In genomic region chr11:80515097-80515496, GRCh38 we compare ENCODE assay signal across 17 cellular contexts.
DNase-seq lines count a peak whose midpoint lies in the region; ATAC-seq, FAIRE-seq and TF ChIP-seq lines count a peak whose summit lies in the region.
"Had no signal": no experiment of that assay in that cellular context is flagged by ENCODE, and none has a peak within 500 bp of the region (broad histone marks: within the 10 kb centered on the region; RNA-seq: fewer than 3 reads in every experiment).

No MANE protein-coding gene starts in this region.

- no peak for TF ChIP-seq POLR2A in GM12878 (IDR thresholded peaks at IDR 0.05; ENCODE audit: low read depth, low read length)

- H3K9me3 Mint-ChIP-seq in stimulated activated naive B cell treated with anti-CD40 and anti-IgM and Interleukin-4, amounts not matched to agents 10 μg/mL and 1 μg/mL and 100 μg/mL, for 72 hours = peaks cover 3 to 5% of the 10 kb centered on the region in 2 donors

- intact Hi-C loops in GM12878 (cut with micrococcal nuclease; ENCODE audit: unreplicated experiment) (no loop called here), A673 (cut with micrococcal nuclease; ENCODE audit: unreplicated experiment) (no loop called here)

- no peak for FAIRE-seq in GM12878 (lab: Jason Lieb, UNC)
- FAIRE-seq: GM12892, H54 had no signal

- TF ChIP-seq CTCF in GM12878 (IDR thresholded peaks at IDR 0.05 in 2 of 3, conservative IDR thresholded peaks at IDR 0.05 in 1 of 3; ENCODE audit: control insufficient read depth in 2 of 3, extremely low read depth in 1 of 3, insufficient read depth in 1 of 3, low read depth in 3 of 3, low read length in 3 of 3) (no peak), A673 (conservative IDR thresholded peaks at IDR 0.05; ENCODE audit: low read depth, low read length) (no peak)

- no peak overlapping the region for H3K4me3 Mint-ChIP-seq in stimulated activated naive B cell treated with anti-CD40 and anti-IgM and Interleukin-4, amounts not matched to agents 10 μg/mL and 1 μg/mL and 100 μg/mL, for 72 hours

- CTCF ChIA-PET in GM12878 (lab: Yijun Ruan, JAX) (no interaction called here), A673 (lab: Charles Lee) (no interaction called here)

- H3K27me3 ChIP-seq in GM12878 (replicated peaks in 1 of 2; ENCODE audit: control insufficient read depth in 2 of 2, insufficient read depth in 2 of 2, low read length in 1 of 2) (no peaks in the 10 kb centered on the region; a peak in 1 of 4 replicates), A673 (replicated peaks; ENCODE audit: insufficient read depth, low read depth, low read length, poor library complexity) (no peaks in the 10 kb centered on the region)
- H3K27me3 ChIP-seq: Peyer's patch had no signal

- BruUV-seq in GM12878 (replicated peaks; lab: Mats Ljungman, UMichigan) (no TSS peak), A673 (replicated peaks; lab: Mats Ljungman, UMichigan) (no TSS peak)

- WGBS in GM12878 (ENCODE audit: insufficient coverage, insufficient replicate concordance, low lambda C conversion rate, missing lambda C conversion rate) = 0% methylated on average over 1 of the region's 1 CpG

- no peaks in the 10 kb centered on the region for H3K36me3 Mint-ChIP-seq in stimulated activated naive B cell treated with anti-CD40 and anti-IgM and Interleukin-4, amounts not matched to agents 10 μg/mL and 1 μg/mL and 100 μg/mL, for 72 hours

- no peak for DNase-seq in GM12878 (ENCODE audit: low read depth, low spot score)
- no peak for DNase-seq in activated CD4-positive, alpha-beta T cell treated with anti-CD3 and anti-CD28 coated beads, Interleukin-2, amount 50 U/mL, for 1 hour
- DNase-seq in stimulated activated naive B cell treated with anti-CD40 and anti-IgM and Interleukin-4, amounts not matched to agents 10 μg/mL and 1 μg/mL and 100 μg/mL, for 72 hours = no peak
- DNase-seq in A673 (ENCODE audit: low spot score) = no peak
- DNase-seq: AML-193, Caco-2, NCI-H187 treated with DMSO at 0.1 percent for 48 hours, NCI-H2171 treated with DMSO at 0.1 percent for 48 hours, NCI-H774, Peyer's patch, SHP77 had no signal

- H3K4me3 ChIP-seq in GM12878 (no peak overlapping the region), A673 (ENCODE audit: low read depth, low read length, poor library complexity, severe bottlenecking) (no peak overlapping the region)
- H3K4me3 ChIP-seq: Peyer's patch had no signal

- peak; percentile 50 for ATAC-seq in GM18508 (IDR thresholded peaks at IDR 0.05; ENCODE audit: insufficient read depth, unreplicated experiment)
- ATAC-seq in GM21528 (IDR thresholded peaks at IDR 0.05; ENCODE audit: low FRiP score, unreplicated experiment) = peak; percentile 52
- ATAC-seq in HG03175 (IDR thresholded peaks at IDR 0.05; ENCODE audit: unreplicated experiment) = peak; percentile 46
- ATAC-seq in GM12878 = peak; percentile 73
- ATAC-seq in stimulated activated naive B cell treated with anti-CD40 and anti-IgM and Interleukin-4, amounts not matched to agents 10 μg/mL and 1 μg/mL and 100 μg/mL, for 72 hours (replicated peaks) = no peak
- ATAC-seq: SK-N-SH treated with all-trans-retinoic acid at 6 μM for 48 hours had no signal

- no peak for TF ChIP-seq EP300 in GM12878 (IDR thresholded peaks at IDR 0.05; ENCODE audit: borderline replicate concordance in 1 of 2, control insufficient read depth in 1 of 2, low read depth in 2 of 2, low read length in 2 of 2)

- no peak overlapping the region for H2AFZ ChIP-seq in GM12878 (ENCODE audit: control insufficient read depth, low read depth, low read length)

- in situ Hi-C loops in GM12878 (cut with MboI) = no loop called here

- H3K4me1 ChIP-seq in GM12878 (ENCODE audit: control insufficient read depth, insufficient read depth, low read length) = no peaks in the 10 kb centered on the region
- no peaks in the 10 kb centered on the region for H3K4me1 ChIP-seq in A673 (ENCODE audit: insufficient read depth, low read length, poor library complexity, severe bottlenecking)

- H3K9ac ChIP-seq in GM12878 (ENCODE audit: control insufficient read depth, insufficient read depth, low read length) = no peak overlapping the region

- H3K27me3 Mint-ChIP-seq in stimulated activated naive B cell treated with anti-CD40 and anti-IgM and Interleukin-4, amounts not matched to agents 10 μg/mL and 1 μg/mL and 100 μg/mL, for 72 hours = no peaks in the 10 kb centered on the region

- H4K20me1 ChIP-seq in GM12878 (ENCODE audit: control insufficient read depth, insufficient read depth) = no peaks in the 10 kb centered on the region

- POLR2A ChIA-PET in GM12878 (lab: Charles Lee) (no interaction called here), A673 (lab: Charles Lee; ENCODE audit: low non-redundant PET) (interaction anchor here (0.6 kb wide), 1 partner anchor 21 kb away, joined by 5 read pairs; no protein-coding TSS in a partner anchor)

- no peak for TF ChIP-seq RAD21 in GM12878 (IDR thresholded peaks at IDR 0.05; ENCODE audit: insufficient read depth, low read depth, low read length)

- H3K27ac ChIP-seq in GM12878 (ENCODE audit: control insufficient read depth, insufficient read depth) = no peak overlapping the region
- no peak overlapping the region for H3K27ac ChIP-seq in A673 (ENCODE audit: low read depth, low read length, poor library complexity, severe bottlenecking)
- H3K27ac ChIP-seq: Peyer's patch had no signal

- H3K4me2 ChIP-seq in GM12878 (ENCODE audit: control insufficient read depth, insufficient read depth) = no peak overlapping the region

- RAD21 ChIA-PET in GM12878 (lab: Charles Lee; ENCODE audit: unreplicated experiment) = no interaction called here

- H3K9me3 ChIP-seq in GM12878 (replicated peaks; ENCODE audit: control insufficient read depth, insufficient read depth, low read length) (no peaks in the 10 kb centered on the region), A673 (ENCODE audit: low read depth, low read length, poor library complexity, severe bottlenecking) (no peaks in the 10 kb centered on the region)

- SMC1A ChIA-PET in GM12878 (lab: Charles Lee; ENCODE audit: uncharacterized antibody, unreplicated experiment) = no interaction called here

- H3K79me2 ChIP-seq in GM12878 (ENCODE audit: control insufficient read depth, insufficient read depth, low read length) = no peaks in the 10 kb centered on the region

- no peaks in the 10 kb centered on the region for H3K4me1 Mint-ChIP-seq in stimulated activated naive B cell treated with anti-CD40 and anti-IgM and Interleukin-4, amounts not matched to agents 10 μg/mL and 1 μg/mL and 100 μg/mL, for 72 hours

- no peak overlapping the region for H3K27ac Mint-ChIP-seq in stimulated activated naive B cell treated with anti-CD40 and anti-IgM and Interleukin-4, amounts not matched to agents 10 μg/mL and 1 μg/mL and 100 μg/mL, for 72 hours

- no peaks in the 10 kb centered on the region for H3K36me3 ChIP-seq in GM12878 (ENCODE audit: control insufficient read depth in 2 of 2, insufficient read depth in 2 of 2, low read length in 1 of 2)
- H3K36me3 ChIP-seq in A673 (ENCODE audit: insufficient read depth, low read length, poor library complexity, severe bottlenecking) = no peaks in the 10 kb centered on the region
- H3K36me3 ChIP-seq: Peyer's patch had no signal

TF ChIP-seq in GM12878, 131 proteins besides CTCF, POLR2A, EP300 and RAD21:
- TF ChIP-seq, protein P1, sequence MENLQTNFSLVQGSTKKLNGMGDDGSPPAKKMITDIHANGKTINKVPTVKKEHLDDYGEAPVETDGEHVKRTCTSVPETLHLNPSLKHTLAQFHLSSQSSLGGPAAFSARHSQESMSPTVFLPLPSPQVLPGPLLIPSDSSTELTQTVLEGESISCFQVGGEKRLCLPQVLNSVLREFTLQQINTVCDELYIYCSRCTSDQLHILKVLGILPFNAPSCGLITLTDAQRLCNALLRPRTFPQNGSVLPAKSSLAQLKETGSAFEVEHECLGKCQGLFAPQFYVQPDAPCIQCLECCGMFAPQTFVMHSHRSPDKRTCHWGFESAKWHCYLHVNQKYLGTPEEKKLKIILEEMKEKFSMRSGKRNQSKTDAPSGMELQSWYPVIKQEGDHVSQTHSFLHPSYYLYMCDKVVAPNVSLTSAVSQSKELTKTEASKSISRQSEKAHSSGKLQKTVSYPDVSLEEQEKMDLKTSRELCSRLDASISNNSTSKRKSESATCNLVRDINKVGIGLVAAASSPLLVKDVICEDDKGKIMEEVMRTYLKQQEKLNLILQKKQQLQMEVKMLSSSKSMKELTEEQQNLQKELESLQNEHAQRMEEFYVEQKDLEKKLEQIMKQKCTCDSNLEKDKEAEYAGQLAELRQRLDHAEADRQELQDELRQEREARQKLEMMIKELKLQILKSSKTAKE (IDR thresholded peaks at IDR 0.05; ENCODE audit: low read depth, poor library complexity, severe bottlenecking) = peak; percentile 25
- TF ChIP-seq FOXM1 (IDR thresholded peaks at IDR 0.05; ENCODE audit: low read depth, low read length) = no peak
- peak; percentile 49; the same call in 1 of the 2 replicates for TF ChIP-seq SPI1 (IDR thresholded peaks at IDR 0.05; ENCODE audit: borderline replicate concordance, insufficient read depth, low read depth, low read length)
- no peak for TF ChIP-seq KDM1A (IDR thresholded peaks at IDR 0.05; ENCODE audit: borderline replicate concordance)

Comparison
In these comparisons a context has a peak if more than half of its experiments do, and no peak if none do; other contexts are left out.
1. ATAC-seq: peak in GM18508 (single experiment), GM21528 (single experiment), HG03175 (single experiment) and GM12878 (single experiment); none in stimulated activated naive B cell treated with anti-CD40 and anti-IgM and Interleukin-4, amounts not matched to agents 10 μg/mL and 1 μg/mL and 100 μg/mL, for 72 hours (0 of 2).